12 cellular contexts compared by ENCODE assay signal in genomic region chr13:39767791-39768564, GRCh38.
DNase-seq lines count a peak whose midpoint lies in the region; ATAC-seq and TF ChIP-seq lines count a peak whose summit lies in the region.
"Had no signal": no experiment of that assay in that cellular context is flagged by ENCODE, and none has a peak within 500 bp of the region (broad histone marks: within the 10 kb centered on the region; RNA-seq: fewer than 3 reads in every experiment).

No MANE protein-coding gene starts in this region.

- DNase-seq in NCI-H1436 treated with DMSO at 0.1 percent for 48 hours (lab: John Stamatoyannopoulos, UW), result peak; percentile 16
- no peak for DNase-seq in adipocyte (ENCODE audit: low read depth)
- no peak for DNase-seq in neuronal stem cell (ENCODE audit: low spot score)
- no peak for DNase-seq in left lung
- DNase-seq in activated CD4-positive, alpha-beta T cell treated with anti-CD3 and anti-CD28 coated beads for 36 hours, result no peak
- DNase-seq: activated CD4-positive, alpha-beta memory T cell treated with anti-CD3 and anti-CD28 coated beads for 36 hours; body of pancreas; Kasumi-1; substantia nigra had no signal

- peak overlapping the region; percentile 72 for H3K9ac ChIP-seq in adipocyte (ENCODE audit: low read length)
- no peak overlapping the region for H3K9ac ChIP-seq in neuronal stem cell (ENCODE audit: low read depth, low read length, poor library complexity)

- H2BK15ac ChIP-seq in neuronal stem cell (ENCODE audit: low read length), result no peak overlapping the region

- H2AK5ac ChIP-seq in neuronal stem cell (ENCODE audit: low read depth, low read length), result no peak overlapping the region

- H3K36me3 ChIP-seq in adipocyte (ENCODE audit: control insufficient read depth, insufficient read depth, low read length, severe bottlenecking) (no peaks in the 10 kb centered on the region), neuronal stem cell (replicated peaks in 1 of 2; ENCODE audit: control insufficient read depth in 2 of 2, insufficient read depth in 2 of 2, low read length in 2 of 2) (no peaks in the 10 kb centered on the region), left lung (no peaks in the 10 kb centered on the region)

- H3K4me1 Mint-ChIP-seq in activated CD4-positive, alpha-beta T cell treated with anti-CD3 and anti-CD28 coated beads for 36 hours, result peaks cover 12% of the 10 kb centered on the region

- no peak overlapping the region for H3K4me2 ChIP-seq in neuronal stem cell (ENCODE audit: insufficient read depth, low read length, poor library complexity, severe bottlenecking)

- no peak overlapping the region for H4K91ac ChIP-seq in neuronal stem cell (ENCODE audit: low read depth, low read length, poor library complexity)

- H3K79me1 ChIP-seq in neuronal stem cell (ENCODE audit: low read depth, low read length), result no peaks in the 10 kb centered on the region

- intact Hi-C loops in left lung (cut with DNase I), result no loop called here
- intact Hi-C loops in activated CD4-positive, alpha-beta T cell treated with anti-CD3 and anti-CD28 coated beads for 36 hours (cut with DNase I, micrococcal nuclease), result loop anchor here in 1 of 2 experiments (5.0 kb wide), 1 partner anchor 914 kb away; no protein-coding TSS in a partner anchor

- H3K36me3 Mint-ChIP-seq in activated CD4-positive, alpha-beta T cell treated with anti-CD3 and anti-CD28 coated beads for 36 hours (ENCODE audit: low read depth), result no peaks in the 10 kb centered on the region
- H3K36me3 Mint-ChIP-seq: activated CD4-positive, alpha-beta memory T cell treated with anti-CD3 and anti-CD28 coated beads for 36 hours had no signal

- CTCF ChIA-PET in activated CD4-positive, alpha-beta T cell treated with anti-CD3 and anti-CD28 coated beads for 36 hours (lab: Charles Lee), result interaction anchor here (0.9 to 1.2 kb wide), 2 partner anchors 15 to 17 kb away, joined by 3 to 4 read pairs; no protein-coding TSS in a partner anchor

- no peak overlapping the region for H3K4me3 Mint-ChIP-seq in activated CD4-positive, alpha-beta T cell treated with anti-CD3 and anti-CD28 coated beads for 36 hours
- H3K4me3 Mint-ChIP-seq: activated CD4-positive, alpha-beta memory T cell treated with anti-CD3 and anti-CD28 coated beads for 36 hours had no signal

- H3K18ac ChIP-seq in neuronal stem cell (ENCODE audit: low read length), result peak overlapping the region; percentile 41

- POLR2A ChIA-PET in activated CD4-positive, alpha-beta T cell treated with anti-CD3 and anti-CD28 coated beads for 36 hours (lab: Charles Lee), result no interaction called here

- H2BK120ac ChIP-seq in neuronal stem cell (ENCODE audit: low read depth, low read length), result no peak overlapping the region

- H3K9me3 ChIP-seq in adipocyte (ENCODE audit: control insufficient read depth, low read length), result peaks cover 3% of the 10 kb centered on the region
- H3K9me3 ChIP-seq in neuronal stem cell (replicated peaks in 1 of 2; ENCODE audit: control insufficient read depth in 2 of 2, insufficient read depth in 1 of 2, low read depth in 1 of 2, low read length in 2 of 2), result peaks cover 0 to 4% of the 10 kb centered on the region in 2 donors
- no peaks in the 10 kb centered on the region for H3K9me3 ChIP-seq in left lung
- H3K9me3 ChIP-seq: body of pancreas had no signal

- no peak overlapping the region for H3K27ac Mint-ChIP-seq in activated CD4-positive, alpha-beta T cell treated with anti-CD3 and anti-CD28 coated beads for 36 hours
- H3K27ac Mint-ChIP-seq: activated CD4-positive, alpha-beta memory T cell treated with anti-CD3 and anti-CD28 coated beads for 36 hours had no signal

- no peak overlapping the region for H2AFZ ChIP-seq in neuronal stem cell (ENCODE audit: low read length)

- H2BK5ac ChIP-seq in neuronal stem cell (ENCODE audit: low read length), result no peak overlapping the region

- peaks cover 55% of the 10 kb centered on the region for H3K4me1 ChIP-seq in adipocyte (ENCODE audit: control insufficient read depth, insufficient read depth, low read length)
- peaks cover 0 to 2% of the 10 kb centered on the region in 2 donors for H3K4me1 ChIP-seq in neuronal stem cell (ENCODE audit: control insufficient read depth in 2 of 2, insufficient read depth in 1 of 2, low read depth in 1 of 2, low read length in 2 of 2)
- H3K4me1 ChIP-seq in left lung, result no peaks in the 10 kb centered on the region

- H3K14ac ChIP-seq in neuronal stem cell (ENCODE audit: low read length), result no peak overlapping the region

- H4K8ac ChIP-seq in neuronal stem cell (ENCODE audit: low read depth, low read length), result no peak overlapping the region

- H3K27me3 Mint-ChIP-seq in activated CD4-positive, alpha-beta T cell treated with anti-CD3 and anti-CD28 coated beads for 36 hours, result no peaks in the 10 kb centered on the region
- H3K27me3 Mint-ChIP-seq: activated CD4-positive, alpha-beta memory T cell treated with anti-CD3 and anti-CD28 coated beads for 36 hours had no signal

- no peak for TF ChIP-seq CTCF in left lung (IDR thresholded peaks at IDR 0.05)

- H3K27ac ChIP-seq in neuronal stem cell (replicated peaks; ENCODE audit: low read length) (no peak overlapping the region), left lung (no peak overlapping the region)
- H3K27ac ChIP-seq: body of pancreas had no signal

- H3K27me3 ChIP-seq in adipocyte (replicated peaks; ENCODE audit: control insufficient read depth, insufficient read depth, low read length), result no peaks in the 10 kb centered on the region
- H3K27me3 ChIP-seq in neuronal stem cell (ENCODE audit: control insufficient read depth in 3 of 3, insufficient read depth in 3 of 3, low read depth in 1 of 3, low read length in 3 of 3), result no peaks in the 10 kb centered on the region
- no peaks in the 10 kb centered on the region for H3K27me3 ChIP-seq in left lung
- H3K27me3 ChIP-seq: body of pancreas had no signal

- no peak overlapping the region for H3K4me3 ChIP-seq in adipocyte (ENCODE audit: low read length)
- H3K4me3 ChIP-seq in neuronal stem cell (ENCODE audit: low read length in 2 of 2), result no peak overlapping the region
- H3K4me3 ChIP-seq in left lung, result no peak overlapping the region
- H3K4me3 ChIP-seq: body of pancreas had no signal

- no CpG with 5 or more reads among the region's 3 CpGs for WGBS in neuronal stem cell (ENCODE audit: extremely low coverage in 2 of 2, insufficient read length in 2 of 2, insufficient replicate concordance in 1 of 2), 2 donors

- H2BK12ac ChIP-seq in neuronal stem cell (ENCODE audit: low read length), result no peak overlapping the region

- H3K4ac ChIP-seq in neuronal stem cell (ENCODE audit: low read length), result no peak overlapping the region

- H3K23ac ChIP-seq in neuronal stem cell (ENCODE audit: low read depth, low read length, poor library complexity), result no peak overlapping the region

- no peaks in the 10 kb centered on the region for H3K9me3 Mint-ChIP-seq in activated CD4-positive, alpha-beta T cell treated with anti-CD3 and anti-CD28 coated beads for 36 hours (ENCODE audit: low read depth)
- H3K9me3 Mint-ChIP-seq: activated CD4-positive, alpha-beta memory T cell treated with anti-CD3 and anti-CD28 coated beads for 36 hours had no signal

- peak; percentile 71 for ATAC-seq in GM18868 (IDR thresholded peaks at IDR 0.05; ENCODE audit: unreplicated experiment)
- no peak for ATAC-seq in HG03025 (IDR thresholded peaks at IDR 0.05; ENCODE audit: low FRiP score, unreplicated experiment)
- no peak for ATAC-seq in left lung
- no peak for ATAC-seq in activated CD4-positive, alpha-beta T cell treated with anti-CD3 and anti-CD28 coated beads for 36 hours
- ATAC-seq: body of pancreas, left lobe of liver had no signal
